19 cellular contexts compared by ENCODE assay signal in the genomic region with DNA sequence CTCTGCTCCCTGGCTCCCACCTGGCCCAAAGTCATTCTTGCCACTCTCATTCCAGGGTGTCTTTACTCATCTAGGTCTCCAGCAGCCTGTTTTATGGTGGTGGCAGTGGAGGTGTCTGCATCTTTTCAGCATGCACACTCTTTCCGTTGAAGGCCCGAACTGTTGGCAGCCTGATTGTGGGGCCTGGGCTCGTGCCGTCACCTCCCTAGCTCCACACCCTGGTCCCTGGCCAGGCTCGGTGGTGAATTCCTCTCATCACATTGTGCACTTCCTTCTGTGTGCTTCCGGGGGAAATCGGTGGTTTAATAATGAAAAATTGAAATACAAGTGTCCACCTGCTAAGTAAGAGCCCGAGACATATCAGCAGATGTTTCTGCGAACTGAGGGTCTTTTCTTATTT.
DNase-seq lines count a peak whose midpoint lies in the region; ATAC-seq, FAIRE-seq and TF ChIP-seq lines count a peak whose summit lies in the region.
"Had no signal": no experiment of that assay in that cellular context is flagged by ENCODE, and none has a peak within 500 bp of the region (broad histone marks: within the 10 kb centered on the region; RNA-seq: fewer than 3 reads in every experiment).

No MANE protein-coding gene starts in this region.

- H2BK12ac ChIP-seq in trophoblast cell (ENCODE audit: low read length) = no peak overlapping the region

- H3K27ac ChIP-seq in right lobe of liver = no peak overlapping the region
- H3K27ac ChIP-seq in HepG2 (ENCODE audit: extremely low read length, insufficient read depth, low read length) = no peak overlapping the region
- H3K27ac ChIP-seq in endothelial cell of umbilical vein (ENCODE audit: insufficient read depth, low read depth, low read length) = no peak overlapping the region
- H3K27ac ChIP-seq in upper lobe of right lung = no peak overlapping the region
- H3K27ac ChIP-seq in trophoblast cell (ENCODE audit: low read depth, low read length) = no peak overlapping the region
- H3K27ac ChIP-seq: ascending aorta had no signal

- no peak overlapping the region for H3K4ac ChIP-seq in trophoblast cell (ENCODE audit: low read depth, low read length)

- H3K23ac ChIP-seq in trophoblast cell (ENCODE audit: low read length) = no peak overlapping the region

- H3K9me1 ChIP-seq in endothelial cell of umbilical vein (replicated peaks; ENCODE audit: control insufficient read depth, extremely low read depth, insufficient read depth, low read length) = no peaks in the 10 kb centered on the region

- POLR2A ChIA-PET in HepG2 (lab: Yijun Ruan, JAX) (no interaction called here), endothelial cell of umbilical vein (lab: Charles Lee) (no interaction called here)

- H3K36me3 ChIP-seq in right lobe of liver (peaks cover 0 to 32% (median 11%) of the 10 kb centered on the region in 4 donors), HepG2 (replicated peaks in 1 of 2; ENCODE audit: control insufficient read depth in 1 of 2, insufficient read depth in 2 of 2, low read length in 2 of 2) (peaks cover 20 to 39% of the 10 kb centered on the region in 2 experiments), endothelial cell of umbilical vein (ENCODE audit: control insufficient read depth in 2 of 2, extremely low read depth in 1 of 2, insufficient read depth in 2 of 2, low read length in 2 of 2) (peaks cover 12 to 17% of the 10 kb centered on the region in 2 experiments), upper lobe of right lung (peaks cover 46% of the 10 kb centered on the region), trophoblast cell (ENCODE audit: control insufficient read depth in 1 of 2, insufficient read depth in 2 of 2, low read length in 2 of 2) (peaks cover 44 to 49% of the 10 kb centered on the region in 2 experiments)

- peak; percentile 26 to 42 (median 32) for ATAC-seq in right lobe of liver
- no peak for ATAC-seq in HepG2
- ATAC-seq in upper lobe of right lung = peak; percentile 13
- ATAC-seq: activated CD4-positive, alpha-beta T cell treated with anti-CD3 and anti-CD28 coated beads for 36 hours; activated naive CD4-positive, alpha-beta T cell treated with anti-CD3 and anti-CD28 coated beads, Interleukin-2, amount 50 U/mL, for 72 hours; K562 had no signal

- no peak for TF ChIP-seq EP300 in HepG2 (IDR thresholded peaks at IDR 0.05; ENCODE audit: low read depth in 2 of 2, low read length in 2 of 2)
- no peak for TF ChIP-seq EP300 in HepG2 (CRISPR knock-in tag; IDR thresholded peaks at IDR 0.05; ENCODE audit: borderline replicate concordance)

- in situ Hi-C loops in HepG2 (cut with HindIII; ENCODE audit: extremely low pct_ligation_motif_present, low pct_unique_long_range_greater_than_20kb) = no loop called here

- H3K4me1 ChIP-seq in right lobe of liver = no peaks in the 10 kb centered on the region
- no peaks in the 10 kb centered on the region for H3K4me1 ChIP-seq in HepG2 (ENCODE audit: insufficient read depth, low read length)
- peaks cover 29% of the 10 kb centered on the region for H3K4me1 ChIP-seq in endothelial cell of umbilical vein (ENCODE audit: control insufficient read depth, extremely low read depth, insufficient read depth, low read length)
- peaks cover 3% of the 10 kb centered on the region for H3K4me1 ChIP-seq in upper lobe of right lung
- no peaks in the 10 kb centered on the region for H3K4me1 ChIP-seq in trophoblast cell (ENCODE audit: control insufficient read depth in 1 of 2, insufficient read depth in 2 of 2, low read length in 2 of 2)
- H3K4me1 ChIP-seq: ascending aorta had no signal

- no peak for DNase-seq in right lobe of liver
- DNase-seq in HepG2 (ENCODE audit: low spot score) = no peak
- DNase-seq in endothelial cell of umbilical vein (ENCODE audit: low read depth, low spot score) = peak; percentile 22
- DNase-seq in lung microvascular endothelial cell (ENCODE audit: low read depth in 2 of 2) = peak; percentile 59 to 73
- no peak for DNase-seq in upper lobe of right lung
- DNase-seq in NCI-H146 treated with DMSO at 0.1 percent for 48 hours (lab: John Stamatoyannopoulos, UW; ENCODE audit: unreplicated experiment) = no peak
- no peak for DNase-seq in GM03348 (ENCODE audit: low spot score)
- DNase-seq in trophoblast cell = no peak
- DNase-seq: activated CD4-positive, alpha-beta T cell treated with anti-CD3 and anti-CD28 coated beads for 36 hours; Calu3; kidney glomerular epithelial cell; MM.1S; NCI-H2171; NCI-H526; stimulated activated CD4-positive, alpha-beta T cell treated with anti-CD3 and anti-CD28 coated beads, Interleukin-12 subunit alpha, Interleukin-12 subunit beta, amount 100 ng/mL, for 4 hours had no signal

- dilution Hi-C loops in endothelial cell of umbilical vein (cut with MboI; ENCODE audit: extremely low pct_ligation_motif_present, low sequenced_read_pairs) = no loop called here

- H4K20me1 ChIP-seq in HepG2 (ENCODE audit: insufficient read depth, low read length) (no peaks in the 10 kb centered on the region), endothelial cell of umbilical vein (replicated peaks; ENCODE audit: control insufficient read depth, extremely low read depth, insufficient read depth, low read length) (peaks cover 2% of the 10 kb centered on the region)

- no peak overlapping the region for H2BK5ac ChIP-seq in trophoblast cell (ENCODE audit: low read depth, low read length, poor library complexity)

- CTCF ChIA-PET in HepG2 (lab: Yijun Ruan, JAX; ENCODE audit: low intra/inter-chr PET ratio, low total read pairs) = no interaction called here
- CTCF ChIA-PET in endothelial cell of umbilical vein (lab: Charles Lee) = interaction anchor here (0.7 to 2.7 kb wide), 4 partner anchors 42 to 370 kb away, joined by 3 to 16 read pairs (median 4); no protein-coding TSS in a partner anchor

- no peaks in the 10 kb centered on the region for H3K79me2 ChIP-seq in HepG2 (ENCODE audit: insufficient read depth, low read length)
- peaks cover 37% of the 10 kb centered on the region for H3K79me2 ChIP-seq in endothelial cell of umbilical vein (ENCODE audit: control insufficient read depth, insufficient read depth, low read length)
- no peaks in the 10 kb centered on the region for H3K79me2 ChIP-seq in trophoblast cell (ENCODE audit: control insufficient read depth, insufficient read depth, low read length, poor library complexity)

- no peak overlapping the region for H4K8ac ChIP-seq in trophoblast cell (ENCODE audit: low read depth, low read length)

- 50% methylated on average over 6 of the region's 9 CpGs for WGBS in right lobe of liver (ENCODE audit: insufficient coverage, low coverage, low lambda C conversion rate, missing lambda C conversion rate)
- 98% methylated on average over 9 of the region's 9 CpGs for WGBS in HepG2 (ENCODE audit: low lambda C conversion rate)
- WGBS in trophoblast cell (ENCODE audit: extremely low coverage, insufficient coverage, insufficient read length) = no CpG with 5 or more reads among the region's 9 CpGs

- H2AFZ ChIP-seq in HepG2 (ENCODE audit: low read length) = no peak overlapping the region
- H2AFZ ChIP-seq in endothelial cell of umbilical vein (ENCODE audit: low read depth, low read length) = no peak overlapping the region
- no peak overlapping the region for H2AFZ ChIP-seq in trophoblast cell (ENCODE audit: insufficient read depth, low read length, poor library complexity)

- no peak for FAIRE-seq in HepG2 (lab: Jason Lieb, UNC)
- peak; percentile 67 for FAIRE-seq in endothelial cell of umbilical vein (lab: Jason Lieb, UNC)
- FAIRE-seq: endometrium, K562 had no signal

- H2AK5ac ChIP-seq in trophoblast cell (ENCODE audit: low read length) = no peak overlapping the region

- no peak overlapping the region for H3K14ac ChIP-seq in trophoblast cell (ENCODE audit: low read length)

- intact Hi-C loops in right lobe of liver (cut with DNase I) (no loop called here), HepG2 (cut with micrococcal nuclease; ENCODE audit: unreplicated experiment) (no loop called here), endothelial cell of umbilical vein (cut with micrococcal nuclease) (no loop called here), upper lobe of right lung (cut with DNase I) (no loop called here)

- TF ChIP-seq POLR2A in right lobe of liver (IDR thresholded peaks at IDR 0.05) (no peak), HepG2 (IDR thresholded peaks at IDR 0.05; ENCODE audit: insufficient read depth in 1 of 2, low read depth in 2 of 2, low read length in 2 of 2) (no peak), endothelial cell of umbilical vein (IDR thresholded peaks at IDR 0.05; ENCODE audit: low read depth, low read length) (no peak)

- no peak overlapping the region for H3K18ac ChIP-seq in trophoblast cell (ENCODE audit: low read length)

- TF ChIP-seq RAD21 in HepG2 (CRISPR knock-in tag; IDR thresholded peaks at IDR 0.05) = no peak

- H4K12ac ChIP-seq in trophoblast cell (ENCODE audit: low read depth, low read length) = no peak overlapping the region

- no peak overlapping the region for H3K4me2 ChIP-seq in HepG2 (ENCODE audit: low read depth, low read length)
- H3K4me2 ChIP-seq in endothelial cell of umbilical vein (ENCODE audit: insufficient read depth, low read length) = peak overlapping the region; percentile 13
- H3K4me2 ChIP-seq in trophoblast cell (ENCODE audit: low read length) = no peak overlapping the region

- H3K79me1 ChIP-seq in trophoblast cell (ENCODE audit: low read length) = no peaks in the 10 kb centered on the region

- H4K91ac ChIP-seq in trophoblast cell (ENCODE audit: low read depth, low read length) = no peak overlapping the region

- no peak overlapping the region for H2BK120ac ChIP-seq in trophoblast cell (ENCODE audit: insufficient read depth, low read length, poor library complexity)

- H3K9me3 ChIP-seq in right lobe of liver (no peaks in the 10 kb centered on the region), HepG2 (ENCODE audit: low read length) (no peaks in the 10 kb centered on the region), endothelial cell of umbilical vein (replicated peaks; ENCODE audit: control insufficient read depth, insufficient read depth, low read length) (no peaks in the 10 kb centered on the region), upper lobe of right lung (no peaks in the 10 kb centered on the region), trophoblast cell (ENCODE audit: insufficient read depth, low read depth, low read length) (no peaks in the 10 kb centered on the region)
- H3K9me3 ChIP-seq: ascending aorta had no signal

- no TSS peak for BruUV-seq in HepG2 (replicated peaks; lab: Mats Ljungman, UMichigan)
- BruUV-seq in endothelial cell of umbilical vein (replicated peaks; lab: Mats Ljungman, UMichigan) = no TSS peak

- no peak for TF ChIP-seq CTCF in right lobe of liver (IDR thresholded peaks at IDR 0.05)
- TF ChIP-seq CTCF in HepG2 (CRISPR knock-in tag; IDR thresholded peaks at IDR 0.05) = no peak
- TF ChIP-seq CTCF in endothelial cell of umbilical vein (IDR thresholded peaks at IDR 0.05; ENCODE audit: extremely low read depth in 1 of 2, insufficient read depth in 1 of 2, low read depth in 1 of 2, low read length in 2 of 2) = no peak
- no peak for TF ChIP-seq CTCF in upper lobe of right lung (IDR thresholded peaks at IDR 0.05)

- H3K27me3 ChIP-seq in right lobe of liver = no peaks in the 10 kb centered on the region
- H3K27me3 ChIP-seq in HepG2 (ENCODE audit: control insufficient read depth in 1 of 2, insufficient read depth in 2 of 2, low read length in 2 of 2) = no peaks in the 10 kb centered on the region
- no peaks in the 10 kb centered on the region for H3K27me3 ChIP-seq in endothelial cell of umbilical vein (ENCODE audit: control insufficient read depth in 2 of 2, insufficient read depth in 2 of 2, low read length in 2 of 2)
- no peaks in the 10 kb centered on the region for H3K27me3 ChIP-seq in upper lobe of right lung
- no peaks in the 10 kb centered on the region for H3K27me3 ChIP-seq in trophoblast cell (ENCODE audit: insufficient read depth, low read length)
- H3K27me3 ChIP-seq: ascending aorta had no signal

- H3K9ac ChIP-seq in HepG2 (ENCODE audit: insufficient read depth, low read depth, low read length) = no peak overlapping the region
- no peak overlapping the region for H3K9ac ChIP-seq in endothelial cell of umbilical vein (replicated peaks; ENCODE audit: extremely low read depth, insufficient read depth, low read length)
- no peak overlapping the region for H3K9ac ChIP-seq in trophoblast cell (ENCODE audit: low read length)

- no peak overlapping the region for H3K4me3 ChIP-seq in right lobe of liver
- no peak overlapping the region for H3K4me3 ChIP-seq in HepG2 (replicated peaks in 1 of 3; ENCODE audit: insufficient read depth in 1 of 3, low read depth in 2 of 3, low read length in 3 of 3)
- H3K4me3 ChIP-seq in endothelial cell of umbilical vein (replicated peaks in 1 of 3; ENCODE audit: insufficient read depth in 1 of 3, low read depth in 1 of 3, low read length in 3 of 3) = no peak overlapping the region
- no peak overlapping the region for H3K4me3 ChIP-seq in upper lobe of right lung
- H3K4me3 ChIP-seq in trophoblast cell (ENCODE audit: low read depth, low read length) = no peak overlapping the region
- H3K4me3 ChIP-seq: ascending aorta, K562 had no signal

Comparison
In these comparisons a context has a peak if more than half of its experiments do, and no peak if none do; other contexts are left out.
1. DNase-seq: peak in endothelial cell of umbilical vein (single experiment) and lung microvascular endothelial cell (2 of 2); none in right lobe of liver (0 of 3), HepG2 (single experiment), upper lobe of right lung (single experiment), NCI-H146 treated with DMSO at 0.1 percent for 48 hours (single experiment), GM03348 (single experiment) and trophoblast cell (0 of 2).